In genomic region chr15:63362873-63363272, GRCh38 we compare ENCODE assay signal across 21 cellular contexts. TPM values are rescaled to one million over a fixed set of nuclear protein-coding genes. Genes with fewer than 3 reads are reported as not detected.
DNase-seq lines count a peak whose midpoint lies in the region; ATAC-seq, FAIRE-seq and TF ChIP-seq lines count a peak whose summit lies in the region.
"Had no signal": no experiment of that assay in that cellular context is flagged by ENCODE, and none has a peak within 500 bp of the region (broad histone marks: within the 10 kb centered on the region; RNA-seq: fewer than 3 reads in every experiment).

No MANE protein-coding gene starts in this region.

- TF ChIP-seq CTCF in GM12878 (IDR thresholded peaks at IDR 0.05 in 2 of 3, conservative IDR thresholded peaks at IDR 0.05 in 1 of 3; ENCODE audit: control insufficient read depth in 2 of 3, extremely low read depth in 1 of 3, insufficient read depth in 1 of 3, low read depth in 3 of 3, low read length in 3 of 3) = no peak
- no peak for TF ChIP-seq CTCF in mucosa of descending colon (IDR thresholded peaks at IDR 0.05)

- H3K9me3 Mint-ChIP-seq in stimulated activated naive B cell treated with anti-CD40 and anti-IgM and Interleukin-4, amounts not matched to agents 10 μg/mL and 1 μg/mL and 100 μg/mL, for 72 hours = no peaks in the 10 kb centered on the region
- H3K9me3 Mint-ChIP-seq: HFFc6 had no signal

- H2AFZ ChIP-seq in GM12878 (ENCODE audit: control insufficient read depth, low read depth, low read length) = no peak overlapping the region

- ATAC-seq in GM12878 = peak; percentile 44; the same call in 2 of the 3 replicates
- ATAC-seq in stimulated activated naive B cell treated with anti-CD40 and anti-IgM and Interleukin-4, amounts not matched to agents 10 μg/mL and 1 μg/mL and 100 μg/mL, for 72 hours (replicated peaks) = peak; percentile 89
- no peak for ATAC-seq in GM19467 (IDR thresholded peaks at IDR 0.05; ENCODE audit: unreplicated experiment)
- no peak for ATAC-seq in GM18520 (IDR thresholded peaks at IDR 0.05; ENCODE audit: unreplicated experiment)
- no peak for ATAC-seq in mucosa of descending colon

- SMC1A ChIA-PET in GM12878 (lab: Charles Lee; ENCODE audit: uncharacterized antibody, unreplicated experiment) = interaction anchor here (0.6 to 1.9 kb wide), 7 partner anchors 9 to 74 kb away, joined by 3 to 9 read pairs (median 4); no protein-coding TSS in a partner anchor

- no peak overlapping the region for H3K27ac ChIP-seq in GM12878 (ENCODE audit: control insufficient read depth, insufficient read depth)
- H3K27ac ChIP-seq: KMS-11, RWPE1 had no signal

- H3K27me3 ChIP-seq in GM12878 (replicated peaks in 1 of 2; ENCODE audit: control insufficient read depth in 2 of 2, insufficient read depth in 2 of 2, low read length in 1 of 2) = peaks cover 0 to 1% of the 10 kb centered on the region in 2 experiments; a peak in 3 of 4 replicates

- no peak for TF ChIP-seq RAD21 in GM12878 (IDR thresholded peaks at IDR 0.05; ENCODE audit: insufficient read depth, low read depth, low read length)

- peaks cover 13 to 16% of the 10 kb centered on the region in 2 donors for H3K27me3 Mint-ChIP-seq in stimulated activated naive B cell treated with anti-CD40 and anti-IgM and Interleukin-4, amounts not matched to agents 10 μg/mL and 1 μg/mL and 100 μg/mL, for 72 hours

- peak overlapping the region; percentile 79 for H3K27ac Mint-ChIP-seq in stimulated activated naive B cell treated with anti-CD40 and anti-IgM and Interleukin-4, amounts not matched to agents 10 μg/mL and 1 μg/mL and 100 μg/mL, for 72 hours
- H3K27ac Mint-ChIP-seq: CD14-positive monocyte, HFFc6 had no signal

- POLR2A ChIA-PET in GM12878 (lab: Charles Lee) = interaction anchor here (0.5 to 1.4 kb wide), 3 partner anchors 9 to 19 kb away, joined by 3 to 6 read pairs (median 4); no protein-coding TSS in a partner anchor

- 45% methylated on average over 8 of the region's 8 CpGs for WGBS in GM12878 (ENCODE audit: insufficient coverage, insufficient replicate concordance, low lambda C conversion rate, missing lambda C conversion rate)

- H3K4me3 ChIP-seq in GM12878 (no peak overlapping the region), mucosa of descending colon (no peak overlapping the region)

- in situ Hi-C loops in GM12878 (cut with MboI) = no loop called here

- no peaks in the 10 kb centered on the region for H3K36me3 Mint-ChIP-seq in stimulated activated naive B cell treated with anti-CD40 and anti-IgM and Interleukin-4, amounts not matched to agents 10 μg/mL and 1 μg/mL and 100 μg/mL, for 72 hours
- H3K36me3 Mint-ChIP-seq: CD14-positive monocyte had no signal

- TF ChIP-seq EP300 in GM12878 (IDR thresholded peaks at IDR 0.05; ENCODE audit: borderline replicate concordance in 1 of 2, control insufficient read depth in 1 of 2, low read depth in 2 of 2, low read length in 2 of 2) = no peak

- H3K36me3 ChIP-seq in GM12878 (ENCODE audit: control insufficient read depth in 2 of 2, insufficient read depth in 2 of 2, low read length in 1 of 2) (no peaks in the 10 kb centered on the region), mucosa of descending colon (ENCODE audit: low read depth) (no peaks in the 10 kb centered on the region)

- peak overlapping the region in 1 of 2 donors; percentile 37 for H3K4me3 Mint-ChIP-seq in stimulated activated naive B cell treated with anti-CD40 and anti-IgM and Interleukin-4, amounts not matched to agents 10 μg/mL and 1 μg/mL and 100 μg/mL, for 72 hours
- H3K4me3 Mint-ChIP-seq: CD14-positive monocyte, HFFc6 had no signal

- DNase-seq in CD1c-positive myeloid dendritic cell (ENCODE audit: extremely low spot score) (peak; percentile 13), NOMO-1 (lab: John Stamatoyannopoulos, UW; ENCODE audit: unreplicated experiment in 2 of 2) (peak; percentile 6 to 31), GM12878 (ENCODE audit: low read depth, low spot score) (no peak), mucosa of descending colon (no peak)
- DNase-seq in stimulated activated naive B cell treated with anti-CD40 and anti-IgM and Interleukin-4, amounts not matched to agents 10 μg/mL and 1 μg/mL and 100 μg/mL, for 72 hours = peak; percentile 20
- DNase-seq: Caco-2, DMS153, GOT3, HFFc6, NCI-H1048, NCI-H1436 treated with DMSO at 0.1 percent for 48 hours, NCI-H2029 treated with DMSO at 0.1 percent for 48 hours, NCI-H2171 treated with DMSO at 0.1 percent for 48 hours, NCI-H446 treated with DMSO at 0.1 percent for 48 hours, NCI-H82 had no signal

- RAD21 ChIA-PET in GM12878 (lab: Charles Lee; ENCODE audit: unreplicated experiment) = interaction anchor here (1.5 kb wide), 1 partner anchor 20 kb away, joined by 4 read pairs; no protein-coding TSS in a partner anchor

- H3K79me2 ChIP-seq in GM12878 (ENCODE audit: control insufficient read depth, insufficient read depth, low read length) = no peaks in the 10 kb centered on the region

- H3K4me2 ChIP-seq in GM12878 (ENCODE audit: control insufficient read depth, insufficient read depth) = peak overlapping the region; percentile 10; the same call in 1 of the 2 replicates
- H3K4me2 ChIP-seq: KMS-11 had no signal

- TF ChIP-seq POLR2A in GM12878 (IDR thresholded peaks at IDR 0.05; ENCODE audit: low read depth, low read length) = no peak

- H3K4me1 ChIP-seq in GM12878 (ENCODE audit: control insufficient read depth, insufficient read depth, low read length) (peaks cover 5% of the 10 kb centered on the region; the same call in 1 of the 2 replicates), mucosa of descending colon (ENCODE audit: low read depth) (peaks cover 51% of the 10 kb centered on the region)
- H3K4me1 ChIP-seq: Caco-2 had no signal

- no peak for FAIRE-seq in GM12878 (lab: Jason Lieb, UNC)

- CTCF ChIA-PET in GM12878 (lab: Yijun Ruan, JAX) = interaction anchor here (0.6 to 1.5 kb wide), 5 partner anchors 14 to 72 kb away, joined by 3 to 5 read pairs (median 4); no protein-coding TSS in a partner anchor

- intact Hi-C loops in GM12878 (cut with micrococcal nuclease; ENCODE audit: unreplicated experiment) = loop anchor here (1.0 kb wide), 1 partner anchor 39 kb away; no protein-coding TSS in a partner anchor
- intact Hi-C loops in mucosa of descending colon (cut with DNase I, micrococcal nuclease) = no loop called here

- peaks cover 14 to 28% of the 10 kb centered on the region in 2 donors for H3K4me1 Mint-ChIP-seq in stimulated activated naive B cell treated with anti-CD40 and anti-IgM and Interleukin-4, amounts not matched to agents 10 μg/mL and 1 μg/mL and 100 μg/mL, for 72 hours

- no peaks in the 10 kb centered on the region for H4K20me1 ChIP-seq in GM12878 (ENCODE audit: control insufficient read depth, insufficient read depth)

- no TSS peak for BruUV-seq in GM12878 (replicated peaks; lab: Mats Ljungman, UMichigan)

- H3K9ac ChIP-seq in GM12878 (ENCODE audit: control insufficient read depth, insufficient read depth, low read length) = no peak overlapping the region
- H3K9ac ChIP-seq: KMS-11 had no signal

- H3K9me3 ChIP-seq in GM12878 (replicated peaks; ENCODE audit: control insufficient read depth, insufficient read depth, low read length) = no peaks in the 10 kb centered on the region
- no peaks in the 10 kb centered on the region for H3K9me3 ChIP-seq in mucosa of descending colon
- H3K9me3 ChIP-seq: Caco-2 had no signal

TF ChIP-seq in GM12878, 131 proteins besides CTCF, POLR2A, EP300 and RAD21 (continues in another document):
- no peak for TF ChIP-seq SUZ12 (IDR thresholded peaks at IDR 0.05; ENCODE audit: unreplicated experiment)
- TF ChIP-seq NKRF (conservative IDR thresholded peaks at IDR 0.05) = no peak
- TF ChIP-seq ZNF622 (IDR thresholded peaks at IDR 0.05) = no peak

RNA-seq across cellular contexts. Expression of gene CA12, which starts 18.8 kb away (rescaled TPM):
- total RNA-seq in GM12878 (2013; cell fraction: nucleolus; rRNA removed) = 0.13 TPM in 1 of 2 replicates, not detected in the other
- 0.11 TPM in 1 of 2 replicates, not detected in the other for total RNA-seq in GM12878 (2014; rRNA removed)
- total RNA-seq in GM12878 (2014; rRNA removed; fragmentation: Illumina TruSeq; extraction: Trizol) = not detected in 2 replicates
- total RNA-seq in GM12878 (2021) = 0.10 and 0.11 TPM in 2 replicates
- polyA plus RNA-seq in GM12878 (2011; ENCODE audit: low read depth) = not detected
- polyA plus RNA-seq in GM12878 (2011; rRNA removed) = 0.03 TPM in 1 of 2 replicates, not detected in the other
- polyA plus RNA-seq in GM12878 (2011; cell fraction: cytosol; rRNA removed) = not detected in 2 replicates
- not detected in 2 replicates for polyA plus RNA-seq in GM12878 (2011; cell fraction: nucleus; rRNA removed)
- 0.01 TPM in 1 of 2 replicates, not detected in the other for polyA plus RNA-seq in GM12878 (2012)
- not detected in 2 replicates for polyA plus RNA-seq in GM12878 (2014; fragmentation: Illumina TruSeq; extraction: Trizol)
- not detected for polyA plus RNA-seq in GM12878 (2014; fragmentation: Nextera tagmentation; extraction: Ambion mirVana)
- not detected in 2 replicates for polyA plus RNA-seq in GM12878 (2014; rRNA removed)
- not detected for polyA plus RNA-seq in GM12878 (2016; fragmentation: Nextera tagmentation; extraction: Ambion mirVana)
- polyA minus RNA-seq in GM12878 (2011; rRNA and poly(A)+ RNA removed) = not detected in 2 replicates
- 0.42 TPM in 1 of 2 replicates, not detected in the other for polyA minus RNA-seq in GM12878 (2011; cell fraction: cytosol; rRNA and poly(A)+ RNA removed)
- polyA minus RNA-seq in GM12878 (2011; cell fraction: nucleus; rRNA and poly(A)+ RNA removed) = not detected in 2 replicates
- 100 to 1,000 TPM; 141 to 645 (median 213) TPM for total RNA-seq in mucosa of descending colon
- total RNA-seq: OCI-LY7 had no signal
- polyA plus RNA-seq: CD14-positive monocyte had no signal

Comparison
In these comparisons a context has a peak if more than half of its experiments do, and no peak if none do; other contexts are left out.
1. DNase-seq: peak in CD1c-positive myeloid dendritic cell (single experiment), NOMO-1 (2 of 2) and stimulated activated naive B cell treated with anti-CD40 and anti-IgM and Interleukin-4, amounts not matched to agents 10 μg/mL and 1 μg/mL and 100 μg/mL, for 72 hours (single experiment); none in GM12878 (single experiment) and mucosa of descending colon (0 of 3).
2. ATAC-seq: peak in GM12878 (single experiment) and stimulated activated naive B cell treated with anti-CD40 and anti-IgM and Interleukin-4, amounts not matched to agents 10 μg/mL and 1 μg/mL and 100 μg/mL, for 72 hours (2 of 2); none in GM19467 (single experiment), GM18520 (single experiment) and mucosa of descending colon (single experiment).
3. RNA of gene CA12, which starts 18.8 kb away (total RNA-seq): 141 to 645 TPM in mucosa of descending colon; 0.10 to 0.13 TPM in GM12878; every median in the first group is over 100 times any median in the second.